In the genomic region with DNA sequence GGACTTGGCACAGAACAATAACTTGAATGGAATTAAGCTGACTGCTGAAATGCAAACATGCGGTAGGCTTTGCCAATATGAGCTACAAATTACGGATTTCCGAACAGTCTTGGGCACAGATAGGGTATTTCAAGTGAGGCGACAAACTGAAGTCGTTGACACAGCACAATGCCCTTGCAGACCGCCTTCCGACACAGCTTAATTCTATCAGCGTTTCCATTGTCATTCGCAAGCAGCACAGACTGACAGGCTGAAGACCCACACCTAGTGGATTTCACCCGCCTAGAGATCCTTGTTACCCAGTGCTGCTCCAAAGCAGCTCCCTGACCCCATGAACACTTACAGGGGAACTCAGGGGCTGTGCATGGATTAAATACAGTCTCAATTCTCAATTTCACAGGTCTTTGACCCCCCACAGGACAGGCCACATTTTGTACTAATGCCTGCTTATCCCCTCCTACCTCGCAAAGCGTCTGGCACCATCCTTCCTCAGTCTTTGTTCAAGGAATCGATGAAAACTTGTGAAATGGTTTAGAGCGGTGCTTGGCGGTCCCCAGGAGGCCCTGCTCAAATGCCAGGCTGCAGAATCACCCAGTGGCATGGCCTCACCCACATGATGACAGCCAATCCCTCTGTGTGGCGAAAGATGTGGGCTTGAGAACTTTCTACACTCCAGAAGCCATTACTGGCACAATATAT, we compare ENCODE assay signal across 1 cellular context.
TF ChIP-seq lines count a peak whose summit lies in the region.

No MANE protein-coding gene starts in this region.

TF ChIP-seq in GM23338, 12 proteins besides CTCF, POLR2A, EP300 and RAD21 (continued from another document):
- TF ChIP-seq, protein P1, sequence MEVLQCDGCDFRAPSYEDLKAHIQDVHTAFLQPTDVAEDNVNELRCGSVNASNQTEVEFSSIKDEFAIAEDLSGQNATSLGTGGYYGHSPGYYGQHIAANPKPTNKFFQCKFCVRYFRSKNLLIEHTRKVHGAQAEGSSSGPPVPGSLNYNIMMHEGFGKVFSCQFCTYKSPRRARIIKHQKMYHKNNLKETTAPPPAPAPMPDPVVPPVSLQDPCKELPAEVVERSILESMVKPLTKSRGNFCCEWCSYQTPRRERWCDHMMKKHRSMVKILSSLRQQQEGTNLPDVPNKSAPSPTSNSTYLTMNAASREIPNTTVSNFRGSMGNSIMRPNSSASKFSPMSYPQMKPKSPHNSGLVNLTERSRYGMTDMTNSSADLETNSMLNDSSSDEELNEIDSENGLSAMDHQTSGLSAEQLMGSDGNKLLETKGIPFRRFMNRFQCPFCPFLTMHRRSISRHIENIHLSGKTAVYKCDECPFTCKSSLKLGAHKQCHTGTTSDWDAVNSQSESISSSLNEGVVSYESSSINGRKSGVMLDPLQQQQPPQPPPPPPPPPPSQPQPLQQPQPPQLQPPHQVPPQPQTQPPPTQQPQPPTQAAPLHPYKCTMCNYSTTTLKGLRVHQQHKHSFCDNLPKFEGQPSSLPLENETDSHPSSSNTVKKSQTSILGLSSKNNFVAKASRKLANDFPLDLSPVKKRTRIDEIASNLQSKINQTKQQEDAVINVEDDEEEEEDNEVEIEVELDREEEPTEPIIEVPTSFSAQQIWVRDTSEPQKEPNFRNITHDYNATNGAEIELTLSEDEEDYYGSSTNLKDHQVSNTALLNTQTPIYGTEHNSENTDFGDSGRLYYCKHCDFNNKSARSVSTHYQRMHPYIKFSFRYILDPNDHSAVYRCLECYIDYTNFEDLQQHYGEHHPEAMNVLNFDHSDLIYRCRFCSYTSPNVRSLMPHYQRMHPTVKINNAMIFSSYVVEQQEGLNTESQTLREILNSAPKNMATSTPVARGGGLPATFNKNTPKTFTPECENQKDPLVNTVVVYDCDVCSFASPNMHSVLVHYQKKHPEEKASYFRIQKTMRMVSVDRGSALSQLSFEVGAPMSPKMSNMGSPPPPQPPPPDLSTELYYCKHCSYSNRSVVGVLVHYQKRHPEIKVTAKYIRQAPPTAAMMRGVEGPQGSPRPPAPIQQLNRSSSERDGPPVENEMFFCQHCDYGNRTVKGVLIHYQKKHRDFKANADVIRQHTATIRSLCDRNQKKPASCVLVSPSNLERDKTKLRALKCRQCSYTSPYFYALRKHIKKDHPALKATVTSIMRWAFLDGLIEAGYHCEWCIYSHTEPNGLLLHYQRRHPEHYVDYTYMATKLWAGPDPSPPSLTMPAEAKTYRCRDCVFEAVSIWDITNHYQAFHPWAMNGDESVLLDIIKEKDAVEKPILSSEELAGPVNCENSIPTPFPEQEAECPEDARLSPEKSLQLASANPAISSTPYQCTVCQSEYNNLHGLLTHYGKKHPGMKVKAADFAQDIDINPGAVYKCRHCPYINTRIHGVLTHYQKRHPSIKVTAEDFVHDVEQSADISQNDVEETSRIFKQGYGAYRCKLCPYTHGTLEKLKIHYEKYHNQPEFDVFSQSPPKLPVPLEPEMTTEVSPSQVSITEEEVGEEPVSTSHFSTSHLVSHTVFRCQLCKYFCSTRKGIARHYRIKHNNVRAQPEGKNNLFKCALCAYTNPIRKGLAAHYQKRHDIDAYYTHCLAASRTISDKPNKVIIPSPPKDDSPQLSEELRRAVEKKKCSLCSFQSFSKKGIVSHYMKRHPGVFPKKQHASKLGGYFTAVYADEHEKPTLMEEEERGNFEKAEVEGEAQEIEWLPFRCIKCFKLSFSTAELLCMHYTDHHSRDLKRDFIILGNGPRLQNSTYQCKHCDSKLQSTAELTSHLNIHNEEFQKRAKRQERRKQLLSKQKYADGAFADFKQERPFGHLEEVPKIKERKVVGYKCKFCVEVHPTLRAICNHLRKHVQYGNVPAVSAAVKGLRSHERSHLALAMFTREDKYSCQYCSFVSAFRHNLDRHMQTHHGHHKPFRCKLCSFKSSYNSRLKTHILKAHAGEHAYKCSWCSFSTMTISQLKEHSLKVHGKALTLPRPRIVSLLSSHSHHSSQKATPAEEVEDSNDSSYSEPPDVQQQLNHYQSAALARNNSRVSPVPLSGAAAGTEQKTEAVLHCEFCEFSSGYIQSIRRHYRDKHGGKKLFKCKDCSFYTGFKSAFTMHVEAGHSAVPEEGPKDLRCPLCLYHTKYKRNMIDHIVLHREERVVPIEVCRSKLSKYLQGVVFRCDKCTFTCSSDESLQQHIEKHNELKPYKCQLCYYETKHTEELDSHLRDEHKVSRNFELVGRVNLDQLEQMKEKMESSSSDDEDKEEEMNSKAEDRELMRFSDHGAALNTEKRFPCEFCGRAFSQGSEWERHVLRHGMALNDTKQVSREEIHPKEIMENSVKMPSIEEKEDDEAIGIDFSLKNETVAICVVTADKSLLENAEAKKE (CRISPR knock-in tag; IDR thresholded peaks at IDR 0.05) = no peak
- TF ChIP-seq EZH2 (IDR thresholded peaks at IDR 0.05; ENCODE audit: low read depth, unreplicated experiment) (no peak), POLR2AphosphoS5 (IDR thresholded peaks at IDR 0.05; ENCODE audit: low read depth) (no peak), CREB1 (CRISPR knock-in tag; IDR thresholded peaks at IDR 0.05; ENCODE audit: low read depth) (no peak), JUNB (IDR thresholded peaks at IDR 0.05; ENCODE audit: unreplicated experiment) (no peak), ZNF331 (CRISPR knock-in tag; IDR thresholded peaks at IDR 0.05; ENCODE audit: low read depth) (no peak)
- TF ChIP-seq, protein P2, sequence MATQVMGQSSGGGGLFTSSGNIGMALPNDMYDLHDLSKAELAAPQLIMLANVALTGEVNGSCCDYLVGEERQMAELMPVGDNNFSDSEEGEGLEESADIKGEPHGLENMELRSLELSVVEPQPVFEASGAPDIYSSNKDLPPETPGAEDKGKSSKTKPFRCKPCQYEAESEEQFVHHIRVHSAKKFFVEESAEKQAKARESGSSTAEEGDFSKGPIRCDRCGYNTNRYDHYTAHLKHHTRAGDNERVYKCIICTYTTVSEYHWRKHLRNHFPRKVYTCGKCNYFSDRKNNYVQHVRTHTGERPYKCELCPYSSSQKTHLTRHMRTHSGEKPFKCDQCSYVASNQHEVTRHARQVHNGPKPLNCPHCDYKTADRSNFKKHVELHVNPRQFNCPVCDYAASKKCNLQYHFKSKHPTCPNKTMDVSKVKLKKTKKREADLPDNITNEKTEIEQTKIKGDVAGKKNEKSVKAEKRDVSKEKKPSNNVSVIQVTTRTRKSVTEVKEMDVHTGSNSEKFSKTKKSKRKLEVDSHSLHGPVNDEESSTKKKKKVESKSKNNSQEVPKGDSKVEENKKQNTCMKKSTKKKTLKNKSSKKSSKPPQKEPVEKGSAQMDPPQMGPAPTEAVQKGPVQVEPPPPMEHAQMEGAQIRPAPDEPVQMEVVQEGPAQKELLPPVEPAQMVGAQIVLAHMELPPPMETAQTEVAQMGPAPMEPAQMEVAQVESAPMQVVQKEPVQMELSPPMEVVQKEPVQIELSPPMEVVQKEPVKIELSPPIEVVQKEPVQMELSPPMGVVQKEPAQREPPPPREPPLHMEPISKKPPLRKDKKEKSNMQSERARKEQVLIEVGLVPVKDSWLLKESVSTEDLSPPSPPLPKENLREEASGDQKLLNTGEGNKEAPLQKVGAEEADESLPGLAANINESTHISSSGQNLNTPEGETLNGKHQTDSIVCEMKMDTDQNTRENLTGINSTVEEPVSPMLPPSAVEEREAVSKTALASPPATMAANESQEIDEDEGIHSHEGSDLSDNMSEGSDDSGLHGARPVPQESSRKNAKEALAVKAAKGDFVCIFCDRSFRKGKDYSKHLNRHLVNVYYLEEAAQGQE (IDR thresholded peaks at IDR 0.05; ENCODE audit: unreplicated experiment) = no peak
- TF ChIP-seq, protein P3, sequence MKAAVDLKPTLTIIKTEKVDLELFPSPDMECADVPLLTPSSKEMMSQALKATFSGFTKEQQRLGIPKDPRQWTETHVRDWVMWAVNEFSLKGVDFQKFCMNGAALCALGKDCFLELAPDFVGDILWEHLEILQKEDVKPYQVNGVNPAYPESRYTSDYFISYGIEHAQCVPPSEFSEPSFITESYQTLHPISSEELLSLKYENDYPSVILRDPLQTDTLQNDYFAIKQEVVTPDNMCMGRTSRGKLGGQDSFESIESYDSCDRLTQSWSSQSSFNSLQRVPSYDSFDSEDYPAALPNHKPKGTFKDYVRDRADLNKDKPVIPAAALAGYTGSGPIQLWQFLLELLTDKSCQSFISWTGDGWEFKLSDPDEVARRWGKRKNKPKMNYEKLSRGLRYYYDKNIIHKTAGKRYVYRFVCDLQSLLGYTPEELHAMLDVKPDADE (IDR thresholded peaks at IDR 0.05) = no peak
TF ChIP-seq in GM23338: peak in this region for 0.
